14 cellular contexts compared by ENCODE assay signal in the genomic region with DNA sequence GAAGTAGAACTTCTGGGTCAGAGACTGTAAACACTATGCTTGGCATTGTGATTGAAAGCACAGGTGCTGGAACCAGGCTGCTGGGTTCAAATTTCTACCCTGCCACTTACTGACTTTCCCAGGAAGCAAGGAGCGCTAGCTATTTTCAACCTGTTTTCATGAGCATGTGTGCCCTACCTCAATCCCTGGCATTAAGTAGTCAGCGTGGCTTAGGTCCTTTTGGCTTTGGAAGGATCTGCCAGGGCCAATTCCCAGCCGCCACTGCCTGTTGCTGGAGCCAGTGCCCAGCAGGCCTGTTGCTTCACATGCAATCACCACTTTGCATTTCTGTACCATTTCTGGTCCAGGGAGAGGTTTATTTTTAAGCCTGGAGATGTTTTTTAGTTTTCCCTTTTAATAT.
DNase-seq lines count a peak whose midpoint lies in the region; ATAC-seq and TF ChIP-seq lines count a peak whose summit lies in the region.
"Had no signal": no experiment of that assay in that cellular context is flagged by ENCODE, and none has a peak within 500 bp of the region (broad histone marks: within the 10 kb centered on the region; RNA-seq: fewer than 3 reads in every experiment).

No MANE protein-coding gene starts in this region.

- no peak overlapping the region for H3K27ac Mint-ChIP-seq in activated naive CD8-positive, alpha-beta T cell treated with anti-CD3 and anti-CD28 coated beads for 36 hours
- H3K27ac Mint-ChIP-seq: CD4-positive, alpha-beta memory T cell; GM23338 had no signal

- H3K27ac ChIP-seq in body of pancreas (peak overlapping the region in 2 of 4 donors; percentile 18 to 45), psoas muscle (peak overlapping the region; percentile 58)

- H3K27me3 Mint-ChIP-seq in activated naive CD8-positive, alpha-beta T cell treated with anti-CD3 and anti-CD28 coated beads for 36 hours, result no peaks in the 10 kb centered on the region
- H3K27me3 Mint-ChIP-seq: CD4-positive, alpha-beta memory T cell had no signal

- no peak overlapping the region for H3K4me3 Mint-ChIP-seq in activated naive CD8-positive, alpha-beta T cell treated with anti-CD3 and anti-CD28 coated beads for 36 hours
- H3K4me3 Mint-ChIP-seq: CD4-positive, alpha-beta memory T cell; GM23338 had no signal

- no peak for TF ChIP-seq CTCF in body of pancreas (IDR thresholded peaks at IDR 0.05)
- no peak for TF ChIP-seq CTCF in psoas muscle (IDR thresholded peaks at IDR 0.05)

- peak; percentile 20 to 52 (median 24) for DNase-seq in body of pancreas
- peak; percentile 83 for DNase-seq in cerebellum (ENCODE audit: low spot score)
- DNase-seq in psoas muscle, result peak in 1 of 2 donors; percentile 51
- no peak for DNase-seq in amniotic stem cell (lab: John Stamatoyannopoulos, UW)
- DNase-seq in activated naive CD8-positive, alpha-beta T cell treated with anti-CD3 and anti-CD28 coated beads for 36 hours, result no peak
- DNase-seq: Calu3; CD4-positive, alpha-beta memory T cell; COR-L47; DMS53; DMS79 treated with DMSO at 0.1 percent for 48 hours had no signal

- ATAC-seq in body of pancreas, result no peak
- peak; percentile 65 to 97 (median 92) for ATAC-seq in psoas muscle
- ATAC-seq in GM18520 (IDR thresholded peaks at IDR 0.05; ENCODE audit: unreplicated experiment), result no peak
- no peak for ATAC-seq in GM19328 (IDR thresholded peaks at IDR 0.05; ENCODE audit: unreplicated experiment)
- ATAC-seq: GM23338 had no signal

- intact Hi-C loops in body of pancreas (cut with DNase I), result no loop called here
- intact Hi-C loops in psoas muscle (cut with DNase I), result loop anchor here in 1 of 2 donors (10.0 kb wide), 1 partner anchor 124 kb away; no protein-coding TSS in a partner anchor

- no peaks in the 10 kb centered on the region for H3K36me3 ChIP-seq in body of pancreas (replicated peaks in 1 of 2; ENCODE audit: insufficient read depth in 1 of 2, low read depth in 2 of 2)
- H3K36me3 ChIP-seq in psoas muscle (ENCODE audit: insufficient read depth in 1 of 2, low read depth in 1 of 2), result no peaks in the 10 kb centered on the region
- H3K36me3 ChIP-seq: HAP-1 had no signal

- no peak for TF ChIP-seq POLR2A in body of pancreas (IDR thresholded peaks at IDR 0.05)

- H3K9me3 ChIP-seq in body of pancreas (no peaks in the 10 kb centered on the region), psoas muscle (no peaks in the 10 kb centered on the region)
- H3K9me3 ChIP-seq: HAP-1 had no signal

- 74 to 86% methylated on average over 3 of the region's 3 CpGs for WGBS in body of pancreas, 2 donors
- WGBS in psoas muscle, 3 donors, result 29 to 33% (median 32%) methylated on average over 3 of the region's 3 CpGs

- H3K36me3 Mint-ChIP-seq in activated naive CD8-positive, alpha-beta T cell treated with anti-CD3 and anti-CD28 coated beads for 36 hours, result no peaks in the 10 kb centered on the region
- H3K36me3 Mint-ChIP-seq: CD4-positive, alpha-beta memory T cell had no signal

- no peaks in the 10 kb centered on the region for H3K27me3 ChIP-seq in body of pancreas
- H3K27me3 ChIP-seq in psoas muscle (ENCODE audit: insufficient read depth in 3 of 3, low read length in 2 of 3), result no peaks in the 10 kb centered on the region

- H3K4me1 ChIP-seq in body of pancreas, result peaks cover 31% of the 10 kb centered on the region
- H3K4me1 ChIP-seq in psoas muscle, result peaks cover 11% of the 10 kb centered on the region

- H3K4me3 ChIP-seq in body of pancreas (no peak overlapping the region), psoas muscle (no peak overlapping the region)
- H3K4me3 ChIP-seq: GM23338, HAP-1 had no signal

- no peaks in the 10 kb centered on the region for H3K4me1 Mint-ChIP-seq in activated naive CD8-positive, alpha-beta T cell treated with anti-CD3 and anti-CD28 coated beads for 36 hours
- H3K4me1 Mint-ChIP-seq: CD4-positive, alpha-beta memory T cell had no signal

- peaks cover 4% of the 10 kb centered on the region for H3K9me3 Mint-ChIP-seq in activated naive CD8-positive, alpha-beta T cell treated with anti-CD3 and anti-CD28 coated beads for 36 hours
- H3K9me3 Mint-ChIP-seq: GM23338 had no signal

Comparison
In these comparisons a context has a peak if more than half of its experiments do, and no peak if none do; other contexts are left out.
1. ATAC-seq: peak in psoas muscle (4 of 4); none in body of pancreas (single experiment), GM18520 (single experiment) and GM19328 (single experiment).
2. DNase-seq: peak in body of pancreas (4 of 4) and cerebellum (single experiment); none in amniotic stem cell (single experiment) and activated naive CD8-positive, alpha-beta T cell treated with anti-CD3 and anti-CD28 coated beads for 36 hours (single experiment).